Comparison of ENCODE assay signal across 35 cellular contexts in the genomic region with DNA sequence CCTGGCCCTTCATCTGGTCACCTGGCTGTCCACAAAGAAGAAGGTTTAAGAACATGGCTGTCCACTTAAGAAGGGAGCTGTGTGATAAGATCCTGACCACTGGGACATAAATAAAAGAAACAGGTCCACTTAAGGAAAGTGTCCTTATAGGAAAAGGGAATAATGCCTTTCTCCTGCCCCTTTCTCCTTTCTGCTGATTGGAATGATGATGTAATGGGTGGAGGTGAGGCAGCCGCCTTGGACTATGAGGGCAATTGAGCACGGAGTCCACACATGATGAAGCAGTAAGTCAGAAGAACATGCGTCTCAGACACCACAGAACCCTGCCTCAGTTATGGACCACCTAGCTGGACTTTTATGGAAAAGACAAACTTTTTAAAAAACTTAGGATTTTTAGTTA.
DNase-seq lines count a peak whose midpoint lies in the region; ATAC-seq, FAIRE-seq and TF ChIP-seq lines count a peak whose summit lies in the region.
"Had no signal": no experiment of that assay in that cellular context is flagged by ENCODE, and none has a peak within 500 bp of the region (broad histone marks: within the 10 kb centered on the region; RNA-seq: fewer than 3 reads in every experiment).

No MANE protein-coding gene starts in this region.

- H3K27ac ChIP-seq in HepG2 (ENCODE audit: extremely low read length, insufficient read depth, low read length) (no peak overlapping the region), right lobe of liver (no peak overlapping the region), K562 (ENCODE audit: extremely low read depth, low read depth, low read length) (no peak overlapping the region), H1 (ENCODE audit: low read depth, low read length) (no peak overlapping the region), thyroid gland (peak overlapping the region in 2 of 3 donors; percentile 51 to 63)
- H3K27ac ChIP-seq: 22Rv1; A549; BLaER1; BLaER1 treated with 17β-estradiol and CSF1 and Interleukin-3, amounts not matched to agents 10 nM and 100 nM; C4-2B had no signal

- peaks cover 5% of the 10 kb centered on the region; the same call in 1 of the 2 replicates for H3K23me2 ChIP-seq in H1 (ENCODE audit: low read depth, low read length)

- H2BK120ac ChIP-seq in H1 (replicated peaks; ENCODE audit: low read depth, low read length) = no peak overlapping the region

- H3K36me3 ChIP-seq in HepG2 (replicated peaks in 1 of 2; ENCODE audit: control insufficient read depth in 1 of 2, insufficient read depth in 2 of 2, low read length in 2 of 2) (peaks cover 12 to 16% of the 10 kb centered on the region in 2 experiments; a peak in 4 of 5 replicates), right lobe of liver (no peaks in the 10 kb centered on the region), K562 (ENCODE audit: control insufficient read depth, insufficient read depth, low read length) (no peaks in the 10 kb centered on the region), H1 (ENCODE audit: control insufficient read depth in 2 of 4, insufficient read depth in 4 of 4, low read length in 3 of 4) (no peaks in the 10 kb centered on the region), thyroid gland (no peaks in the 10 kb centered on the region)
- H3K36me3 ChIP-seq: BE2C; BLaER1; BLaER1 treated with 17β-estradiol and CSF1 and Interleukin-3, amounts not matched to agents 10 nM and 100 nM had no signal

- H3K4me1 ChIP-seq in HepG2 (ENCODE audit: insufficient read depth, low read length) (no peaks in the 10 kb centered on the region), right lobe of liver (no peaks in the 10 kb centered on the region), K562 (replicated peaks in 1 of 2; ENCODE audit: control insufficient read depth in 2 of 2, insufficient read depth in 2 of 2, low read length in 2 of 2) (no peaks in the 10 kb centered on the region), H1 (replicated peaks in 1 of 4; ENCODE audit: control insufficient read depth in 3 of 4, insufficient read depth in 4 of 4, low read length in 3 of 4) (no peaks in the 10 kb centered on the region), thyroid gland (peaks cover 46 to 50% of the 10 kb centered on the region in 2 donors)
- H3K4me1 ChIP-seq: A549; BLaER1; BLaER1 treated with 17β-estradiol and CSF1 and Interleukin-3, amounts not matched to agents 10 nM and 100 nM; Caco-2 had no signal

- TF ChIP-seq RAD21 in HepG2 (CRISPR knock-in tag; IDR thresholded peaks at IDR 0.05) (no peak), K562 (CRISPR knock-in tag; conservative IDR thresholded peaks at IDR 0.05 in 1 of 2, IDR thresholded peaks at IDR 0.05 in 1 of 2) (no peak), H1 (IDR thresholded peaks at IDR 0.05 in 1 of 2, conservative IDR thresholded peaks at IDR 0.05 in 1 of 2; ENCODE audit: low read depth in 2 of 2, low read length in 2 of 2) (no peak)

- FAIRE-seq in HepG2 (lab: Jason Lieb, UNC) = no peak
- no peak for FAIRE-seq in K562 (lab: Jason Lieb, UNC)
- no peak for FAIRE-seq in H1 (lab: Jason Lieb, UNC)
- FAIRE-seq: A204.1, A549, D721Med had no signal

- H4K20me1 ChIP-seq in HepG2 (ENCODE audit: insufficient read depth, low read length) = peaks cover 4% of the 10 kb centered on the region
- no peaks in the 10 kb centered on the region for H4K20me1 ChIP-seq in K562 (replicated peaks; ENCODE audit: control insufficient read depth, insufficient read depth, low read length)
- peaks cover 5 to 9% of the 10 kb centered on the region in 2 experiments for H4K20me1 ChIP-seq in H1 (replicated peaks in 1 of 2; ENCODE audit: control insufficient read depth in 1 of 2, insufficient read depth in 2 of 2, low read length in 2 of 2)
- H4K20me1 ChIP-seq: BLaER1; BLaER1 treated with 17β-estradiol and CSF1 and Interleukin-3, amounts not matched to agents 10 nM and 100 nM had no signal

- TF ChIP-seq POLR2A in HepG2 (IDR thresholded peaks at IDR 0.05; ENCODE audit: insufficient read depth in 1 of 2, low read depth in 2 of 2, low read length in 2 of 2) (no peak), right lobe of liver (IDR thresholded peaks at IDR 0.05) (no peak), K562 (conservative IDR thresholded peaks at IDR 0.05) (no peak), H1 (IDR thresholded peaks at IDR 0.05; ENCODE audit: control extremely low read depth in 1 of 2, low read depth in 2 of 2, low read length in 2 of 2) (no peak), thyroid gland (IDR thresholded peaks at IDR 0.05) (peak in 1 of 2 donors; percentile 2)

- H3K4me3 ChIP-seq in HepG2 (replicated peaks in 1 of 3; ENCODE audit: insufficient read depth in 1 of 3, low read depth in 2 of 3, low read length in 3 of 3) (no peak overlapping the region), right lobe of liver (no peak overlapping the region), K562 (no peak overlapping the region), H1 (ENCODE audit: extremely low read depth in 1 of 4, insufficient read depth in 2 of 4, low read depth in 3 of 4, low read length in 4 of 4) (no peak overlapping the region), thyroid gland (replicated peaks in 1 of 3) (no peak overlapping the region)
- H3K4me3 ChIP-seq: A549; BLaER1; BLaER1 treated with 17β-estradiol and CSF1 and Interleukin-3, amounts not matched to agents 10 nM and 100 nM had no signal

- H3K4ac ChIP-seq in H1 (replicated peaks; ENCODE audit: insufficient read length, low read depth, low read length) = no peak overlapping the region

- H4K91ac ChIP-seq in H1 (replicated peaks; ENCODE audit: insufficient read length, low read length) = no peak overlapping the region

- no peak overlapping the region for H3K23ac ChIP-seq in H1 (ENCODE audit: insufficient read length)

- no peak overlapping the region for H2BK20ac ChIP-seq in H1 (ENCODE audit: low read length)

- H3K79me1 ChIP-seq in H1 (ENCODE audit: low read depth, low read length) = no peaks in the 10 kb centered on the region; the same call in 1 of the 2 replicates

- no peak overlapping the region for H3K14ac ChIP-seq in H1 (ENCODE audit: insufficient read length)

- H3K9ac ChIP-seq in HepG2 (ENCODE audit: insufficient read depth, low read depth, low read length) (no peak overlapping the region), K562 (ENCODE audit: insufficient read depth in 1 of 2, low read depth in 2 of 2, low read length in 2 of 2) (no peak overlapping the region), H1 (replicated peaks in 1 of 4; ENCODE audit: extremely low read depth in 1 of 4, low read depth in 3 of 4, low read length in 3 of 4) (no peak overlapping the region)
- H3K9ac ChIP-seq: BLaER1; BLaER1 treated with 17β-estradiol and CSF1 and Interleukin-3, amounts not matched to agents 10 nM and 100 nM had no signal

- no peak overlapping the region for H3K4me2 ChIP-seq in HepG2 (ENCODE audit: low read depth, low read length)
- no peak overlapping the region for H3K4me2 ChIP-seq in K562 (ENCODE audit: insufficient read depth, low read length)
- no peak overlapping the region for H3K4me2 ChIP-seq in H1 (ENCODE audit: insufficient read depth in 1 of 2, low read depth in 2 of 2, low read length in 2 of 2)
- H3K4me2 ChIP-seq: A549; BLaER1; BLaER1 treated with 17β-estradiol and CSF1 and Interleukin-3, amounts not matched to agents 10 nM and 100 nM had no signal

- in situ Hi-C loops in HepG2 (cut with HindIII; ENCODE audit: extremely low pct_ligation_motif_present, low pct_unique_long_range_greater_than_20kb) (no loop called here), K562 (cut with MboI) (no loop called here)

- H3K9me3 ChIP-seq in HepG2 (ENCODE audit: low read length) (no peaks in the 10 kb centered on the region), right lobe of liver (no peaks in the 10 kb centered on the region), K562 (replicated peaks; ENCODE audit: control insufficient read depth, insufficient read depth, low read depth, low read length) (no peaks in the 10 kb centered on the region), H1 (ENCODE audit: insufficient read depth in 2 of 2, low read depth in 1 of 2, low read length in 1 of 2) (no peaks in the 10 kb centered on the region), thyroid gland (no peaks in the 10 kb centered on the region)
- H3K9me3 ChIP-seq: A549; BE2C; BLaER1; BLaER1 treated with 17β-estradiol and CSF1 and Interleukin-3, amounts not matched to agents 10 nM and 100 nM; Caco-2 had no signal

- intact Hi-C loops in HepG2 (cut with micrococcal nuclease; ENCODE audit: unreplicated experiment) (no loop called here), right lobe of liver (cut with DNase I) (no loop called here), K562 (cut with micrococcal nuclease) (no loop called here), thyroid gland (cut with DNase I) (no loop called here)

- CTCF ChIA-PET in HepG2 (lab: Yijun Ruan, JAX; ENCODE audit: low intra/inter-chr PET ratio, low total read pairs) = no interaction called here
- CTCF ChIA-PET in K562 (lab: Yijun Ruan, JAX; ENCODE audit: low intra/inter-chr PET ratio) = no interaction called here
- CTCF ChIA-PET in H1 (lab: Charles Lee; ENCODE audit: partially characterized antibody) = interaction anchor here (1.1 to 2.5 kb wide), 3 partner anchors 8 to 37 kb away, joined by 3 to 6 read pairs (median 6); no protein-coding TSS in a partner anchor

- POLR2A ChIA-PET in HepG2 (lab: Yijun Ruan, JAX) (no interaction called here), K562 (lab: Yijun Ruan, JAX) (no interaction called here), H1 (lab: Charles Lee; ENCODE audit: partially characterized antibody) (no interaction called here)

- DNase-seq in HepG2 (ENCODE audit: low spot score) (no peak), right lobe of liver (no peak), K562 (ENCODE audit: extremely low read depth in 1 of 4, low spot score in 3 of 4) (no peak), H1 (ENCODE audit: low read depth in 1 of 2, low spot score in 2 of 2) (no peak), thyroid gland (no peak), GOT3 (lab: John Stamatoyannopoulos, UW) (no peak)
- DNase-seq in activated CD4-positive, alpha-beta T cell treated with anti-CD3 and anti-CD28 coated beads, Interleukin-2, amount 50 U/mL, for 1 hour = no peak
- DNase-seq: 8988T; ACHN; AML-193; BE2C; C1 segment of cervical spinal cord; Caco-2; Calu3; CD4-positive, alpha-beta memory T cell; CD4-positive, alpha-beta T cell; CD4-positive, CD25-positive, alpha-beta regulatory T cell; CD8-positive, alpha-beta memory T cell; CD8-positive, alpha-beta T cell; COR-L47; DMS 273 treated with DMSO at 0.1 percent for 48 hours; DMS153; DMS53; DMS79; DMS79 treated with DMSO at 0.1 percent for 48 hours; DND-41; EL had no signal

- no peak overlapping the region for H3K18ac ChIP-seq in H1 (ENCODE audit: extremely low read depth, low read length)

- H4K5ac ChIP-seq in H1 (ENCODE audit: insufficient read length, low read depth, low read length) = no peak overlapping the region

- no peak overlapping the region for H4K8ac ChIP-seq in H1 (ENCODE audit: extremely low read depth, insufficient read depth, low read length)

- no peak for TF ChIP-seq EP300 in HepG2 (IDR thresholded peaks at IDR 0.05; ENCODE audit: low read depth in 2 of 2, low read length in 2 of 2)
- TF ChIP-seq EP300 in HepG2 (CRISPR knock-in tag; IDR thresholded peaks at IDR 0.05; ENCODE audit: borderline replicate concordance) = no peak
- TF ChIP-seq EP300 in K562 (IDR thresholded peaks at IDR 0.05; ENCODE audit: low read length) = no peak
- TF ChIP-seq EP300 in H1 (IDR thresholded peaks at IDR 0.05; ENCODE audit: borderline replicate concordance in 1 of 2, low read depth in 2 of 2, low read length in 2 of 2) = no peak

- 98% methylated on average over 3 of the region's 3 CpGs for WGBS in HepG2 (ENCODE audit: low lambda C conversion rate)
- WGBS in right lobe of liver (ENCODE audit: insufficient coverage, low coverage, low lambda C conversion rate, missing lambda C conversion rate) = 90% methylated on average over 3 of the region's 3 CpGs
- WGBS in K562 (ENCODE audit: insufficient coverage, low coverage, missing lambda C conversion rate) = 0% methylated on average over 3 of the region's 3 CpGs
- 95% methylated on average over 3 of the region's 3 CpGs; no CpG with 5 or more reads in 1 of the 2 experiments for WGBS in H1 (ENCODE audit: extremely low coverage in 1 of 2, insufficient coverage in 1 of 2, insufficient read length in 1 of 2, insufficient replicate concordance in 2 of 2, low coverage in 1 of 2, low lambda C conversion rate in 2 of 2, missing lambda C conversion rate in 1 of 2), 2 experiments
- WGBS in thyroid gland, 2 donors = 91 to 97% methylated on average over 3 of the region's 3 CpGs

- H2AFZ ChIP-seq in HepG2 (ENCODE audit: low read length) (no peak overlapping the region), K562 (ENCODE audit: low read depth, low read length) (no peak overlapping the region), H1 (ENCODE audit: low read length) (no peak overlapping the region)

- H3K27me3 ChIP-seq in HepG2 (ENCODE audit: control insufficient read depth in 1 of 2, insufficient read depth in 2 of 2, low read length in 2 of 2) (no peaks in the 10 kb centered on the region), right lobe of liver (no peaks in the 10 kb centered on the region), K562 (ENCODE audit: control insufficient read depth in 2 of 2, insufficient read depth in 2 of 2, low read length in 2 of 2) (peaks cover 0 to 37% of the 10 kb centered on the region in 2 experiments; a peak in 2 of 5 replicates), H1 (replicated peaks in 1 of 4; ENCODE audit: control insufficient read depth in 3 of 4, extremely low read depth in 1 of 4, insufficient read depth in 3 of 4, low read length in 3 of 4) (no peaks in the 10 kb centered on the region), thyroid gland (no peaks in the 10 kb centered on the region)
- H3K27me3 ChIP-seq: BE2C; BLaER1; BLaER1 treated with 17β-estradiol and CSF1 and Interleukin-3, amounts not matched to agents 10 nM and 100 nM had no signal

- H3K9me1 ChIP-seq in K562 (ENCODE audit: control insufficient read depth, insufficient read depth, low read length) = no peaks in the 10 kb centered on the region

- no peak for ATAC-seq in HepG2
- ATAC-seq in right lobe of liver = no peak
- no peak for ATAC-seq in K562
- no peak for ATAC-seq in HG03095 (IDR thresholded peaks at IDR 0.05; ENCODE audit: unreplicated experiment)
- ATAC-seq: A549; CD8-positive, alpha-beta T cell had no signal

- H2AK5ac ChIP-seq in H1 (ENCODE audit: low read depth, low read length) = no peak overlapping the region

- no peak overlapping the region for H3K56ac ChIP-seq in H1 (replicated peaks; ENCODE audit: insufficient read length, low read depth, low read length)

- no peaks in the 10 kb centered on the region for H3K79me2 ChIP-seq in HepG2 (ENCODE audit: insufficient read depth, low read length)
- H3K79me2 ChIP-seq in K562 (ENCODE audit: control insufficient read depth, insufficient read depth, low read length) = no peaks in the 10 kb centered on the region
- H3K79me2 ChIP-seq in H1 (ENCODE audit: control insufficient read depth in 1 of 2, insufficient read depth in 2 of 2, low read length in 2 of 2) = no peaks in the 10 kb centered on the region

- BruUV-seq in HepG2 (replicated peaks; lab: Mats Ljungman, UMichigan) (no TSS peak), K562 (replicated peaks; lab: Mats Ljungman, UMichigan) (no TSS peak)

- H2BK12ac ChIP-seq in H1 (ENCODE audit: low read depth, low read length) = no peak overlapping the region

- no peak for TF ChIP-seq CTCF in HepG2 (CRISPR knock-in tag; IDR thresholded peaks at IDR 0.05)
- TF ChIP-seq CTCF in right lobe of liver (IDR thresholded peaks at IDR 0.05) = no peak
- no peak for TF ChIP-seq CTCF in K562 (IDR thresholded peaks at IDR 0.05 in 2 of 3, conservative IDR thresholded peaks at IDR 0.05 in 1 of 3; ENCODE audit: insufficient read depth in 2 of 3, low read depth in 1 of 3, low read length in 3 of 3)
- TF ChIP-seq CTCF in H1 (IDR thresholded peaks at IDR 0.05; ENCODE audit: control extremely low read depth in 1 of 3, insufficient read depth in 1 of 3, low read depth in 1 of 3, low read length in 3 of 3) = no peak
- TF ChIP-seq CTCF in thyroid gland (IDR thresholded peaks at IDR 0.05) = no peak

- H2BK5ac ChIP-seq in H1 (ENCODE audit: low read depth, low read length) = no peak overlapping the region

- no peak overlapping the region for H2BK15ac ChIP-seq in H1 (ENCODE audit: low read length)

Comparison
In these comparisons a context has a peak if more than half of its experiments do, and no peak if none do; other contexts are left out.
1. H3K27ac ChIP-seq: peak in thyroid gland (2 of 3); none in HepG2 (single experiment), right lobe of liver (0 of 3), K562 (single experiment) and H1 (single experiment).